Comparison of ENCODE assay signal across 8 cellular contexts in genomic region chr3:50322386-50323091, GRCh38. TPM values are rescaled to one million over a fixed set of nuclear protein-coding genes. Genes with fewer than 3 reads are reported as not detected.
DNase-seq lines count a peak whose midpoint lies in the region; ATAC-seq, FAIRE-seq and TF ChIP-seq lines count a peak whose summit lies in the region.

A gene with protein sequence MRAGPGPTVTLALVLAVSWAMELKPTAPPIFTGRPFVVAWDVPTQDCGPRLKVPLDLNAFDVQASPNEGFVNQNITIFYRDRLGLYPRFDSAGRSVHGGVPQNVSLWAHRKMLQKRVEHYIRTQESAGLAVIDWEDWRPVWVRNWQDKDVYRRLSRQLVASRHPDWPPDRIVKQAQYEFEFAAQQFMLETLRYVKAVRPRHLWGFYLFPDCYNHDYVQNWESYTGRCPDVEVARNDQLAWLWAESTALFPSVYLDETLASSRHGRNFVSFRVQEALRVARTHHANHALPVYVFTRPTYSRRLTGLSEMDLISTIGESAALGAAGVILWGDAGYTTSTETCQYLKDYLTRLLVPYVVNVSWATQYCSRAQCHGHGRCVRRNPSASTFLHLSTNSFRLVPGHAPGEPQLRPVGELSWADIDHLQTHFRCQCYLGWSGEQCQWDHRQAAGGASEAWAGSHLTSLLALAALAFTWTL (minus strand): TSS chr3:50322745. CDS start chr3:50320489, 2,256 bp downstream.

- H4K20me1 ChIP-seq in smooth muscle cell (ENCODE audit: low read depth) = peaks cover 8% of the 10 kb centered on the region

- TF ChIP-seq CTCF in 22Rv1 (IDR thresholded peaks at IDR 0.05) = no peak
- TF ChIP-seq CTCF in ascending aorta (IDR thresholded peaks at IDR 0.05) = no peak
- no peak for TF ChIP-seq CTCF in smooth muscle cell (IDR thresholded peaks at IDR 0.05; ENCODE audit: borderline replicate concordance, insufficient read depth, poor library complexity, severe bottlenecking)

- intact Hi-C loops in ascending aorta (cut with DNase I) = no loop called here

- H2AFZ ChIP-seq in smooth muscle cell (ENCODE audit: low read depth) = peak within 1 kb of the TSS; percentile 60

- ATAC-seq in HG03175 (IDR thresholded peaks at IDR 0.05; ENCODE audit: unreplicated experiment) (no peak), GM21576 (IDR thresholded peaks at IDR 0.05; ENCODE audit: unreplicated experiment) (no peak)

- peaks cover 6% of the 10 kb centered on the region for H3F3A ChIP-seq in smooth muscle cell (ENCODE audit: low read depth)

- WGBS in smooth muscle cell (ENCODE audit: low lambda C conversion rate) = 27% methylated on average over 29 of the region's 31 CpGs

- H3K4me1 ChIP-seq in HUES6 (ENCODE audit: control insufficient read depth, insufficient read depth, low read length) (peaks cover 32% of the 10 kb centered on the region), ascending aorta (peaks cover 12 to 36% of the 10 kb centered on the region in 2 donors), iPS-18a (ENCODE audit: control insufficient read depth, low read depth, low read length) (peaks cover 15% of the 10 kb centered on the region), smooth muscle cell (ENCODE audit: low read depth) (peaks cover 23% of the 10 kb centered on the region)

- H3K36me3 ChIP-seq in HUES6 (ENCODE audit: control insufficient read depth, insufficient read depth, low read length) (peaks cover 36% of the 10 kb centered on the region), ascending aorta (peaks cover 0 to 25% of the 10 kb centered on the region in 2 donors), iPS-18a (ENCODE audit: control insufficient read depth, low read depth, low read length) (peaks cover 22% of the 10 kb centered on the region), smooth muscle cell (ENCODE audit: low read depth) (no peaks in the 10 kb centered on the region)

- FAIRE-seq in GM12891 (lab: Jason Lieb, UNC) = no peak

- H3K4me3 ChIP-seq in HUES6 (ENCODE audit: low read depth, low read length) (peak within 1 kb of the TSS; percentile 76), ascending aorta (peak within 1 kb of the TSS; percentile 66 to 81), iPS-18a (ENCODE audit: low read length) (peak within 1 kb of the TSS; percentile 75), smooth muscle cell (peak within 1 kb of the TSS; percentile 75)

- H3K27me3 ChIP-seq in HUES6 (ENCODE audit: control insufficient read depth, insufficient read depth, low read length) = no peaks in the 10 kb centered on the region
- H3K27me3 ChIP-seq in ascending aorta = no peaks in the 10 kb centered on the region
- H3K27me3 ChIP-seq in iPS-18a (ENCODE audit: control insufficient read depth, insufficient read depth, low read length) = no peaks in the 10 kb centered on the region
- no peaks in the 10 kb centered on the region for H3K27me3 ChIP-seq in smooth muscle cell (ENCODE audit: low read depth)

- H3K9me3 ChIP-seq in HUES6 (ENCODE audit: control insufficient read depth, insufficient read depth, low read depth, low read length) (no peaks in the 10 kb centered on the region), ascending aorta (no peaks in the 10 kb centered on the region), iPS-18a (ENCODE audit: control insufficient read depth, low read depth, low read length) (no peaks in the 10 kb centered on the region), smooth muscle cell (replicated peaks; ENCODE audit: low read depth) (no peaks in the 10 kb centered on the region)

- H3K27ac ChIP-seq in 22Rv1 = peak within 1 kb of the TSS; percentile 85
- H3K27ac ChIP-seq in HUES6 (ENCODE audit: low read depth, low read length) = peak within 1 kb of the TSS; percentile 100
- H3K27ac ChIP-seq in ascending aorta = peak within 1 kb of the TSS; percentile 92 to 93
- peak within 1 kb of the TSS; percentile 98 for H3K27ac ChIP-seq in iPS-18a (ENCODE audit: low read length)
- H3K27ac ChIP-seq in smooth muscle cell (ENCODE audit: low read depth) = peak within 1 kb of the TSS; percentile 95

- H3K4me2 ChIP-seq in smooth muscle cell = peak within 1 kb of the TSS; percentile 88

- no peak for TF ChIP-seq POLR2A in GM12891 (IDR thresholded peaks at IDR 0.05; ENCODE audit: low read depth, low read length)

- DNase-seq in ascending aorta (ENCODE audit: low spot score in 2 of 2) (peak in 1 of 2 donors; percentile 70), smooth muscle cell (lab: John Stamatoyannopoulos, UW; ENCODE audit: unreplicated experiment) (no peak), GM12891 (ENCODE audit: insufficient read length, low spot score) (no peak)

- H3K9ac ChIP-seq in HUES6 (ENCODE audit: low read length) (peak within 1 kb of the TSS; percentile 100), iPS-18a (ENCODE audit: low read length) (peak within 1 kb of the TSS; percentile 95), smooth muscle cell (ENCODE audit: low read depth) (peak within 1 kb of the TSS; percentile 98)

- H3K79me2 ChIP-seq in smooth muscle cell (ENCODE audit: low read depth) = peaks cover 33% of the 10 kb centered on the region

TF ChIP-seq in GM12891, 5 proteins besides CTCF, POLR2A, EP300 and RAD21:
- TF ChIP-seq POLR2AphosphoS5 (IDR thresholded peaks at IDR 0.05; ENCODE audit: low read depth, low read length) (no peak), POU2F2 (IDR thresholded peaks at IDR 0.05; ENCODE audit: low read depth, low read length) (no peak), SPI1 (IDR thresholded peaks at IDR 0.05; ENCODE audit: low read depth, low read length) (no peak), TAF1 (IDR thresholded peaks at IDR 0.05; ENCODE audit: low read depth, low read length) (no peak)
TF ChIP-seq in GM12891: peak in this region for 0.

RNA-seq across cellular contexts. Expression of the gene that starts here (rescaled TPM):
- 449 TPM for total RNA-seq in ascending aorta
- total RNA-seq in smooth muscle cell = 74.7 and 88.0 TPM in 2 replicates
- 72.8 and 83.3 TPM in 2 replicates for polyA plus RNA-seq in smooth muscle cell
- 4.8 TPM for polyA plus RNA-seq in GM12891 (2012; ENCODE audit: low read depth, missing spikeins)
